Comparison of ENCODE assay signal across 8 cellular contexts in the genomic region with DNA sequence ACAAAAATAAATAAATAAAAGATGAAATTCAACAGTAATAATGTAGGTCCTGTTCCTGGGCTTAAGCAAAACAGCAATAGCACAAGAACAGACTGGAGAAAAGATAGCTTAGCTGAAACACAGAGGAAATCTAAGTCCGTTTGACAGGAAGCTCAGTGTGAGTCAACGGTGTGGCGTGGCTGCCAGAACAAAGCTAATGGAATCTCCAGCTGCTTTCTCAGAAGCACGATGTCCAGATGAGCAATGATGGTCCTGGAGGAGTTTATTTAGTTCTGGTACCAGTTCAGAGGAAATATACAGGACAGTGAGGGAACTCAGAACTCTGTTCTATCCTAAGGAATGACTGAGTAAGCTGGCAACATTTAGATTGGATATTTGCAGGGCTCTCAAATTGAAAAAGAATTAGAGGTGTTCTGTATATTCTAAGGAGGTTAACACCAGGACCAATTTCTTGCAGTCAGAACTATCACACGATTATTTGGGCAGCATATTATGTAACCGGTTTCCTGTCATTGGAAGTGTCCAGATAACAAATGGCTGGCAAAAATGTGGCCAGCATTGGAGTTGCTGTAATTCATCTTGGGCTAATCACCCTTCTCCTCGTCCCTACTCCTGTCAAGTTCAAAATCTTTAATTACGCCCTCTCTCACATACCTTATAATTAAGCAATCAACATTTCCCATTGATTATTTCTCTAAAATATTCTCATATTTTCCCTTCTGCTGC. TPM values are rescaled to one million over a fixed set of nuclear protein-coding genes. Genes with fewer than 3 reads are reported as not detected.
DNase-seq lines count a peak whose midpoint lies in the region; ATAC-seq and TF ChIP-seq lines count a peak whose summit lies in the region.

No MANE protein-coding gene starts in this region.

- no peak for TF ChIP-seq CTCF in AG10803 (conservative IDR thresholded peaks at IDR 0.05; ENCODE audit: low read length)
- no peak for TF ChIP-seq CTCF in mucosa of descending colon (IDR thresholded peaks at IDR 0.05)

- no peak overlapping the region for H3K4me3 ChIP-seq in AG10803 (ENCODE audit: low read length)
- H3K4me3 ChIP-seq in mucosa of descending colon: no peak overlapping the region

- H3K9me3 ChIP-seq in KOPT-K1 (ENCODE audit: insufficient read depth, low read length, poor library complexity, severe bottlenecking): no peaks in the 10 kb centered on the region
- no peaks in the 10 kb centered on the region for H3K9me3 ChIP-seq in mucosa of descending colon

- DNase-seq in AG10803 (ENCODE audit: low read depth) (peak; percentile 79), astrocyte of the hippocampus (ENCODE audit: low read depth, low spot score) (peak; percentile 60), mucosa of descending colon (peak in 1 of 3 donors; percentile 22), AG08396 (ENCODE audit: low spot score) (no peak), NCI-H82 (lab: John Stamatoyannopoulos, UW) (no peak)

- H3K36me3 ChIP-seq in KOPT-K1 (ENCODE audit: insufficient read depth, low read length) (no peaks in the 10 kb centered on the region), mucosa of descending colon (ENCODE audit: low read depth) (no peaks in the 10 kb centered on the region)

- peak overlapping the region; percentile 94 for H3K27ac ChIP-seq in KOPT-K1 (ENCODE audit: low read depth, low read length, poor library complexity, severe bottlenecking)

- ATAC-seq in mucosa of descending colon (peak; percentile 54), GM18498 (IDR thresholded peaks at IDR 0.05; ENCODE audit: unreplicated experiment) (no peak), GM21717 (IDR thresholded peaks at IDR 0.05; ENCODE audit: unreplicated experiment) (no peak)

- intact Hi-C loops in mucosa of descending colon (cut with DNase I, micrococcal nuclease): no loop called here

- peaks cover 8% of the 10 kb centered on the region for H3K4me1 ChIP-seq in mucosa of descending colon (ENCODE audit: low read depth)

RNA-seq across cellular contexts. Expression of gene GAB3, which starts 12.7 kb away (rescaled TPM):
- total RNA-seq in mucosa of descending colon: 1 to 10 TPM; 1.3 to 3.4 (median 2.5) TPM

RNA-seq across cellular contexts. Expression of gene DKC1, which starts 24.5 kb away (rescaled TPM):
- 10 to 100 TPM; 29.4 to 36.0 (median 31.7) TPM for total RNA-seq in mucosa of descending colon

Comparison
In these comparisons a context has a peak if more than half of its experiments do, and no peak if none do; other contexts are left out.
1. DNase-seq: peak in AG10803 (single experiment) and astrocyte of the hippocampus (single experiment); none in AG08396 (single experiment) and NCI-H82 (single experiment).